ENCODE assay signal across 31 cellular contexts in the genomic region with DNA sequence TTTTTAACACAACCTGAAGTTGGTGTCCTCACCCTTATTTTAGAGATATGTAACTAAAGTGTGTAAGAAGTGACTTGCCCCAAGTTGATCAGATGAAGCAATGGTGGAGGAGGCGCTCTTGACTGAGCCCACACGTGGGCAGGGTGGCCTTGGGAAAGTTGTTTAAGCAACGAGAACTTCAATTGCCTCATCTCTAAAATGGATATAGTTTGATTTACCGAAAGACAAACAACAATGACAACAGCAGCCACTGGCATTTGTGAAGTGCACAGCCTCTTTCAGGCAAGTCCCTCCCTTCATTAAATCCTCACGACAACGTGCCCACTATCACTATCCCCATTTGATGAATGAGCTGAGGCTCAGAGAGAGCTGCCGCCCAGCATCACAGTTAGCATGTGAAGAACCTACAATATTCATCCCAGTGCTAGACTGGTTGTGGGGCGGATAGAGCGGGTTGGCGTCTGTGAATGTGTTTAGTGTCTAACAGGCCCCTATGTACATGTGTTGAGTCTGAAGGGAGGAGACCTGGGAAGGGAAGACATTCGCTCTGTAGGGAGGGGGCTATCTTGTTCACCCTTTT. TPM values are rescaled to one million over a fixed set of nuclear protein-coding genes. Genes with fewer than 3 reads are reported as not detected.
"Had no signal": no experiment of that assay in that cellular context is flagged by ENCODE, and none has a peak within 500 bp of the region (broad histone marks: within the 10 kb centered on the region; RNA-seq: fewer than 3 reads in every experiment).

No MANE protein-coding gene starts in this region.

- H3K9me3 ChIP-seq: esophagus muscularis mucosa, gastrocnemius medialis had no signal

- ATAC-seq: activated CD4-positive, CD25-positive, alpha-beta regulatory T cell treated with anti-CD3 and anti-CD28 coated beads, Interleukin-2, amount 50 U/mL, for 24 hours; activated CD8-positive, alpha-beta T cell treated with anti-CD3 and anti-CD28 coated beads for 36 hours; activated T-cell treated with anti-CD3 and anti-CD28 coated beads, Interleukin-2, amount 50 U/mL, for 4 hours; activated T-helper 17 cell treated with anti-CD3 and anti-CD28 coated beads, Interleukin-2, amount 50 U/mL, for 72 hours; foreskin keratinocyte; gastrocnemius medialis; T-helper 17 cell had no signal

- DNase-seq: activated B cell treated with CpG ODN at 0.5 μM for 24 hours; activated CD4-positive, alpha-beta T cell treated with anti-CD3 and anti-CD28 coated beads for 48 hours; activated CD4-positive, alpha-beta T cell treated with anti-CD3 and anti-CD28 coated beads, Interleukin-2, amount 50 U/mL, for 1 hour; activated CD4-positive, alpha-beta T cell treated with anti-CD3 and anti-CD28 coated beads, Interleukin-2, amount 50 U/mL, for 48 hours; activated CD8-positive, alpha-beta memory T cell treated with anti-CD3 and anti-CD28 coated beads for 24 hours; activated CD8-positive, alpha-beta T cell treated with anti-CD3 and anti-CD28 coated beads for 36 hours; activated effector memory CD4-positive, alpha-beta T cell treated with Interleukin-2 at 50 U/mL for 16 hours; activated gamma-delta T cell treated with Interleukin-2 at 50 U/mL for 16 hours; activated naive CD4-positive, alpha-beta T cell treated with anti-CD3 and anti-CD28 coated beads, Interleukin-2, amount 50 U/mL, for 16 hours; activated naive CD4-positive, alpha-beta T cell treated with Interleukin-2 at 50 U/mL for 16 hours; activated T-cell treated with anti-CD3 and anti-CD28 coated beads, Interleukin-2, amount 50 U/mL, for 4 hours; amniotic stem cell; anterior cingulate cortex; dorsolateral prefrontal cortex; effector memory CD4-positive, alpha-beta T cell; endodermal cell; foreskin keratinocyte; gastrocnemius medialis; glutamatergic neuron; T-helper 1 cell; T-helper 17 cell; T1000; WERI-Rb-1 had no signal

- H3K4me3 ChIP-seq: cardiac muscle cell, coronary artery, dorsolateral prefrontal cortex, esophagus muscularis mucosa, gastrocnemius medialis had no signal

- H3K36me3 ChIP-seq: cardiac muscle cell, esophagus muscularis mucosa, gastrocnemius medialis, WERI-Rb-1 had no signal

- H3K27me3 ChIP-seq: cardiac muscle cell, dorsolateral prefrontal cortex, foreskin keratinocyte, gastrocnemius medialis had no signal

- H3K27ac ChIP-seq: cardiac muscle cell, coronary artery, dorsolateral prefrontal cortex, esophagus muscularis mucosa, foreskin keratinocyte, gastrocnemius medialis, WERI-Rb-1 had no signal

RNA-seq across cellular contexts. Expression of a gene that starts 3.0 kb away (rescaled TPM):
- total RNA-seq: activated CD8-positive, alpha-beta T cell treated with anti-CD3 and anti-CD28 coated beads for 36 hours; activated T-helper 17 cell treated with anti-CD3 and anti-CD28 coated beads, Interleukin-2, amount 50 U/mL, for 72 hours; astrocyte; cardiac muscle cell; cerebellum; endodermal cell; epithelial cell of proximal tubule; T-helper 17 cell had no signal
- polyA plus RNA-seq: cardiac muscle cell had no signal

RNA-seq across cellular contexts. Expression of a gene that starts 28.0 kb away (rescaled TPM):
- total RNA-seq: activated B cell treated with CpG ODN at 0.5 μM for 24 hours; activated CD8-positive, alpha-beta T cell treated with anti-CD3 and anti-CD28 coated beads for 36 hours; activated T-cell treated with anti-CD3 and anti-CD28 coated beads, Interleukin-2, amount 50 U/mL, for 4 hours; activated T-helper 17 cell treated with anti-CD3 and anti-CD28 coated beads, Interleukin-2, amount 50 U/mL, for 72 hours; T-helper 17 cell had no signal
- polyA plus RNA-seq: cardiac muscle cell had no signal
